24 cellular contexts compared by ENCODE assay signal in genomic region chr4:13840573-13841185, GRCh38.
"Had no signal": no experiment of that assay in that cellular context is flagged by ENCODE, and none has a peak within 500 bp of the region (broad histone marks: within the 10 kb centered on the region; RNA-seq: fewer than 3 reads in every experiment).

No MANE protein-coding gene starts in this region.

- H3K4me3 Mint-ChIP-seq: activated CD8-positive, alpha-beta T cell treated with anti-CD3 and anti-CD28 coated beads, Interleukin-2, amount 10 ng/mL, durations not matched to agents 7 days and 5 days; activated naive CD8-positive, alpha-beta T cell; activated T-cell treated with anti-CD3 and anti-CD28 coated beads, Interleukin-2, amount 50 U/mL, for 72 hours; central memory CD8-positive, alpha-beta T cell; memory B cell; naive thymus-derived CD8-positive, alpha-beta T cell; WTC11 had no signal

- H3K9me3 Mint-ChIP-seq: memory B cell had no signal

- H3K36me3 ChIP-seq: left lung, spleen, stomach, upper lobe of left lung had no signal

- H3K9me3 ChIP-seq: left lung, psoas muscle, spleen, stomach, testis, upper lobe of left lung had no signal

- H3K27me3 Mint-ChIP-seq: activated naive CD8-positive, alpha-beta T cell; central memory CD8-positive, alpha-beta T cell had no signal

- H3K4me1 Mint-ChIP-seq: central memory CD8-positive, alpha-beta T cell; memory B cell; naive thymus-derived CD8-positive, alpha-beta T cell; WTC11 had no signal

- DNase-seq: activated CD4-positive, alpha-beta T cell treated with anti-CD3 and anti-CD28 coated beads for 48 hours; activated CD8-positive, alpha-beta memory T cell treated with anti-CD3 and anti-CD28 coated beads, Interleukin-2, amount 50 U/mL, for 4 hours; activated CD8-positive, alpha-beta T cell treated with anti-CD3 and anti-CD28 coated beads, Interleukin-2, amount 10 ng/mL, durations not matched to agents 7 days and 5 days; activated gamma-delta T cell; activated T-cell treated with anti-CD3 and anti-CD28 coated beads, Interleukin-2, amount 50 U/mL, for 72 hours; amniotic stem cell; effector CD4-positive, alpha-beta T cell; foreskin keratinocyte; head of caudate nucleus; naive thymus-derived CD8-positive, alpha-beta T cell; occipital lobe; psoas muscle; spleen; stomach; testis; upper lobe of left lung had no signal

- H3K36me3 Mint-ChIP-seq: activated naive CD8-positive, alpha-beta T cell; memory B cell; naive thymus-derived CD8-positive, alpha-beta T cell; WTC11 had no signal

- H3K4me3 ChIP-seq: coronary artery, left lung, psoas muscle, spleen, stomach, testis, upper lobe of left lung had no signal

- H3K4me1 ChIP-seq: foreskin keratinocyte, left lung, psoas muscle, spleen, stomach, testis, upper lobe of left lung had no signal

- H3K27ac ChIP-seq: coronary artery, foreskin keratinocyte, left lung, psoas muscle, spleen, stomach, testis, upper lobe of left lung had no signal

- FAIRE-seq: endothelial cell of umbilical vein, TTC549 had no signal

- H3K27me3 ChIP-seq: left lung, stomach, testis, upper lobe of left lung had no signal

- H3K27ac Mint-ChIP-seq: activated CD8-positive, alpha-beta T cell treated with anti-CD3 and anti-CD28 coated beads, Interleukin-2, amount 10 ng/mL, durations not matched to agents 7 days and 5 days; activated naive CD8-positive, alpha-beta T cell; activated T-cell treated with anti-CD3 and anti-CD28 coated beads, Interleukin-2, amount 50 U/mL, for 72 hours; memory B cell; naive thymus-derived CD8-positive, alpha-beta T cell; WTC11 had no signal
